Comparison of ENCODE assay signal across 9 cellular contexts in the genomic region with DNA sequence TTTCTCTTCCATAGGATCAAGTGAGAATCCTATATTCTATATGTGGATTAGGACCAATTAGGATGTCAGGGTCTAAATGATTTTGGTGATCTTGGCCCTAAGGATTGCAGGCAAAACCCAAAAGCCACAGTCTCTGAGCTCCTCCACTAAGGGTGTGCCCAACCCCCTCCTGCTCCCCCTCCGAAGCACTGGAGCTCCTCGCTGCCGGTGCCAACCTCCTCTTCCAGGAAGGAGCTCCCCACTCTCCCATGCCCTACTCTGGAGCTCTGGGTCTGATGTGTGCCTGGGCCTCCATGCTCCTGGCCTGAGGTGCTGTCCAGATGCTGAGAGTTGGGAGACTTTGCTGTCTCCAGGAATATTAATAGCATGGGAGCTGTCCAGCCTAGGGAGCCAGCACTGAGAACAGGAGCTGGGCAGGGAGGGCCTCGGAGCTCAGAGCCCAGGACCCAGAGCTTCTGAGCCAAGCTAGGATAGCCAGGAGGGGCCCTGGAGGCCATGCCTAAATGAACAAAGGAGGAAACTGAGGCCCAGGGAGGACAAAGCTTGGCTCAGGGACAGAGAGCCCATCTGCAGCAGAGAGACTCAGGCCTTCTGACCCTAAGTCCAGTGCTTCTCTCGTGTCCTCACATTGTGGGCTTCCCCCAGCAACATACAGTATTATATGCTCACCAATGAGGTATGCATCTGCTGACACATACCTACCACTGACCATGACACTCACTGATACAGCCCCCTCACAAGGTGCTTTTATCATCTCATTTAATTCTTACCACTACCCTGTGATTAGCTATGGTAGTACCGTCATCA. TPM values are rescaled to one million over a fixed set of nuclear protein-coding genes. Genes with fewer than 3 reads are reported as not detected.
A peak's percentile ranks its signal among the peaks of the same experiment; 100 is the strongest.
DNase-seq lines count a peak whose midpoint lies in the region; ATAC-seq and TF ChIP-seq lines count a peak whose summit lies in the region.
"Had no signal": no experiment of that assay in that cellular context is flagged by ENCODE, and none has a peak within 500 bp of the region (broad histone marks: within the 10 kb centered on the region; RNA-seq: fewer than 3 reads in every experiment).

No MANE protein-coding gene starts in this region.

- H3K27me3 Mint-ChIP-seq in CD8-positive, alpha-beta T cell (ENCODE audit: low read depth): no peaks in the 10 kb centered on the region
- H3K27me3 Mint-ChIP-seq in activated CD4-positive, alpha-beta memory T cell treated with anti-CD3 and anti-CD28 coated beads, Interleukin-2, amount 10 ng/mL, durations not matched to agents 7 days and 5 days: no peaks in the 10 kb centered on the region
- H3K27me3 Mint-ChIP-seq: memory B cell had no signal

- H3K27me3 ChIP-seq in CD8-positive, alpha-beta T cell (ENCODE audit: insufficient read depth, low read length): no peaks in the 10 kb centered on the region

- DNase-seq in CD8-positive, alpha-beta T cell: no peak
- DNase-seq in NB4 (ENCODE audit: low read depth) (peak; percentile 64), dermis blood vessel endothelial cell (peak; percentile 89), mucosa of descending colon (peak in 1 of 3 donors; percentile 46), activated T-cell treated with anti-CD3 and anti-CD28 coated beads for 4 hours (no peak)
- DNase-seq in activated CD4-positive, alpha-beta memory T cell treated with anti-CD3 and anti-CD28 coated beads, Interleukin-2, amount 10 ng/mL, durations not matched to agents 7 days and 5 days: no peak

- no peak overlapping the region for H3K27ac Mint-ChIP-seq in CD8-positive, alpha-beta T cell
- H3K27ac Mint-ChIP-seq in activated CD4-positive, alpha-beta memory T cell treated with anti-CD3 and anti-CD28 coated beads, Interleukin-2, amount 10 ng/mL, durations not matched to agents 7 days and 5 days: no peak overlapping the region
- H3K27ac Mint-ChIP-seq: memory B cell had no signal

- no peaks in the 10 kb centered on the region for H3K36me3 ChIP-seq in CD8-positive, alpha-beta T cell (ENCODE audit: insufficient read depth, low read length)
- no peaks in the 10 kb centered on the region for H3K36me3 ChIP-seq in mucosa of descending colon (ENCODE audit: low read depth)

- no peak overlapping the region for H3K4me3 Mint-ChIP-seq in CD8-positive, alpha-beta T cell
- no peak overlapping the region for H3K4me3 Mint-ChIP-seq in activated CD4-positive, alpha-beta memory T cell treated with anti-CD3 and anti-CD28 coated beads, Interleukin-2, amount 10 ng/mL, durations not matched to agents 7 days and 5 days
- H3K4me3 Mint-ChIP-seq: memory B cell had no signal

- H3K4me1 ChIP-seq in CD8-positive, alpha-beta T cell (ENCODE audit: insufficient read depth, low read length): no peaks in the 10 kb centered on the region
- no peaks in the 10 kb centered on the region for H3K4me1 ChIP-seq in mucosa of descending colon (ENCODE audit: low read depth)

- intact Hi-C loops in CD8-positive, alpha-beta T cell (cut with DNase I, micrococcal nuclease): no loop called here
- intact Hi-C loops in mucosa of descending colon (cut with DNase I, micrococcal nuclease): no loop called here

- POLR2A ChIA-PET in CD8-positive, alpha-beta T cell (lab: Charles Lee): interaction anchor here (1.5 kb wide), 1 partner anchor 11 kb away, joined by 5 read pairs; no protein-coding TSS in a partner anchor
- POLR2A ChIA-PET in activated CD4-positive, alpha-beta memory T cell treated with anti-CD3 and anti-CD28 coated beads, Interleukin-2, amount 10 ng/mL, durations not matched to agents 7 days and 5 days (lab: Charles Lee): interaction anchor here (1.0 to 2.4 kb wide), 3 partner anchors 11 to 37 kb away, joined by 3 to 10 read pairs (median 3); partner anchors contain the start of gene HERC1

- H3K4me1 Mint-ChIP-seq in CD8-positive, alpha-beta T cell (ENCODE audit: low read depth): peaks cover 10% of the 10 kb centered on the region
- peaks cover 5% of the 10 kb centered on the region for H3K4me1 Mint-ChIP-seq in activated CD4-positive, alpha-beta memory T cell treated with anti-CD3 and anti-CD28 coated beads, Interleukin-2, amount 10 ng/mL, durations not matched to agents 7 days and 5 days

- no peak for TF ChIP-seq POLR2A in NB4 (IDR thresholded peaks at IDR 0.05; ENCODE audit: extremely low read depth, insufficient read length)

- H3K4me3 ChIP-seq in CD8-positive, alpha-beta T cell (ENCODE audit: low read depth, low read length): no peak overlapping the region
- H3K4me3 ChIP-seq in NB4 (ENCODE audit: low read depth, low read length) (no peak overlapping the region), mucosa of descending colon (no peak overlapping the region)

- CTCF ChIA-PET in CD8-positive, alpha-beta T cell (lab: Charles Lee): interaction anchor here (0.6 to 0.8 kb wide), 2 partner anchors 9 to 75 kb away, joined by 3 read pairs; no protein-coding TSS in a partner anchor
- CTCF ChIA-PET in activated CD4-positive, alpha-beta memory T cell treated with anti-CD3 and anti-CD28 coated beads, Interleukin-2, amount 10 ng/mL, durations not matched to agents 7 days and 5 days (lab: Charles Lee): interaction anchor here (1.2 to 1.4 kb wide), 2 partner anchors 75 to 176 kb away, joined by 4 to 6 read pairs; partner anchors contain the start of gene DAPK2

- no peaks in the 10 kb centered on the region for H3K9me3 ChIP-seq in CD8-positive, alpha-beta T cell (ENCODE audit: low read length)
- no peaks in the 10 kb centered on the region for H3K9me3 ChIP-seq in mucosa of descending colon

- H3K9me3 Mint-ChIP-seq in CD8-positive, alpha-beta T cell: peaks cover 5% of the 10 kb centered on the region
- peaks cover 3% of the 10 kb centered on the region for H3K9me3 Mint-ChIP-seq in activated CD4-positive, alpha-beta memory T cell treated with anti-CD3 and anti-CD28 coated beads, Interleukin-2, amount 10 ng/mL, durations not matched to agents 7 days and 5 days

- H3K27ac ChIP-seq in CD8-positive, alpha-beta T cell (ENCODE audit: low read depth, low read length): no peak overlapping the region

- no peak for TF ChIP-seq CTCF in CD8-positive, alpha-beta T cell (IDR thresholded peaks at IDR 0.05)
- TF ChIP-seq CTCF in NB4 (IDR thresholded peaks at IDR 0.05; ENCODE audit: low read depth, low read length) (no peak), mucosa of descending colon (IDR thresholded peaks at IDR 0.05) (no peak)

- no peaks in the 10 kb centered on the region for H3K36me3 Mint-ChIP-seq in CD8-positive, alpha-beta T cell
- no peaks in the 10 kb centered on the region for H3K36me3 Mint-ChIP-seq in activated CD4-positive, alpha-beta memory T cell treated with anti-CD3 and anti-CD28 coated beads, Interleukin-2, amount 10 ng/mL, durations not matched to agents 7 days and 5 days (ENCODE audit: low read depth)

- ATAC-seq in CD8-positive, alpha-beta T cell: peak; percentile 14
- ATAC-seq in mucosa of descending colon (peak; percentile 82), GM19395 (IDR thresholded peaks at IDR 0.05; ENCODE audit: unreplicated experiment) (no peak), GM21381 (IDR thresholded peaks at IDR 0.05; ENCODE audit: unreplicated experiment) (no peak)

RNA-seq across cellular contexts. Expression of gene HERC1, which starts 36.9 kb away (rescaled TPM):
- total RNA-seq in CD8-positive, alpha-beta T cell: 100 to 1,000 TPM; 275 to 296 TPM
- 327 and 331 TPM in 2 replicates for total RNA-seq in dermis blood vessel endothelial cell
- total RNA-seq in mucosa of descending colon: 100 to 1,000 TPM in 1 of 3 donors, 10 to 100 TPM in 2; 51.7 to 136 (median 77.7) TPM
- total RNA-seq in activated CD4-positive, alpha-beta memory T cell treated with anti-CD3 and anti-CD28 coated beads, Interleukin-2, amount 10 ng/mL, durations not matched to agents 7 days and 5 days: 10 to 100 TPM; 70.1 to 72.6 TPM

Comparison
In these comparisons a context has a peak if more than half of its experiments do, and no peak if none do; other contexts are left out.
1. ATAC-seq: peak in CD8-positive, alpha-beta T cell (single experiment) and mucosa of descending colon (single experiment); none in GM19395 (single experiment) and GM21381 (single experiment).
2. DNase-seq: peak in NB4 (single experiment) and dermis blood vessel endothelial cell (single experiment); none in CD8-positive, alpha-beta T cell (0 of 7), activated T-cell treated with anti-CD3 and anti-CD28 coated beads for 4 hours (single experiment) and activated CD4-positive, alpha-beta memory T cell treated with anti-CD3 and anti-CD28 coated beads, Interleukin-2, amount 10 ng/mL, durations not matched to agents 7 days and 5 days (single experiment).